Comparison of ENCODE assay signal across 20 cellular contexts in genomic region chr20:59137532-59137931, GRCh38. TPM values are rescaled to one million over a fixed set of nuclear protein-coding genes. Genes with fewer than 3 reads are reported as not detected.
DNase-seq lines count a peak whose midpoint lies in the region; ATAC-seq and TF ChIP-seq lines count a peak whose summit lies in the region.
"Had no signal": no experiment of that assay in that cellular context is flagged by ENCODE, and none has a peak within 500 bp of the region (broad histone marks: within the 10 kb centered on the region; RNA-seq: fewer than 3 reads in every experiment).

No MANE protein-coding gene starts in this region.

- ATAC-seq in T-cell (replicated peaks in 1 of 4) (peak; percentile 34 to 57 (median 44)), left ventricle myocardium superior (peak; percentile 99)
- ATAC-seq: HCT116 had no signal

- H3K4me3 ChIP-seq in transverse colon (no peak overlapping the region), neural progenitor cell (no peak overlapping the region)
- H3K4me3 ChIP-seq: SJCRH30 had no signal

- no peaks in the 10 kb centered on the region for H3F3A ChIP-seq in neural progenitor cell (ENCODE audit: low read depth)

- H3K9ac ChIP-seq in H9 (ENCODE audit: extremely low read depth, insufficient read length, low read length) (no peak overlapping the region), neural progenitor cell (no peak overlapping the region)

- peaks cover 7% of the 10 kb centered on the region for H3K36me3 Mint-ChIP-seq in T-cell
- H3K36me3 Mint-ChIP-seq in H9 (ENCODE audit: insufficient read depth in 1 of 3, low read depth in 3 of 3), result peaks cover 8 to 10% (median 9%) of the 10 kb centered on the region in 3 experiments
- peaks cover 2% of the 10 kb centered on the region for H3K36me3 Mint-ChIP-seq in neural progenitor cell

- H3K9me3 ChIP-seq in transverse colon (no peaks in the 10 kb centered on the region), H9 (ENCODE audit: control insufficient read depth, low read depth, low read length) (peaks cover 40% of the 10 kb centered on the region), neural progenitor cell (ENCODE audit: low read depth) (no peaks in the 10 kb centered on the region)
- H3K9me3 ChIP-seq: Caco-2 had no signal

- peaks cover 0 to 23% (median 11%) of the 10 kb centered on the region in 4 donors for H3K4me1 ChIP-seq in transverse colon
- H3K4me1 ChIP-seq in H9 (ENCODE audit: insufficient read depth, low read length), result no peaks in the 10 kb centered on the region
- no peaks in the 10 kb centered on the region for H3K4me1 ChIP-seq in neural progenitor cell
- H3K4me1 ChIP-seq: Caco-2, SJCRH30 had no signal

- H3K4me1 Mint-ChIP-seq in T-cell, result peaks cover 17 to 34% (median 18%) of the 10 kb centered on the region in 3 donors
- no peaks in the 10 kb centered on the region for H3K4me1 Mint-ChIP-seq in H9
- H3K4me1 Mint-ChIP-seq in neural progenitor cell, result no peaks in the 10 kb centered on the region

- H3K27ac Mint-ChIP-seq in T-cell (no peak overlapping the region), H9 (no peak overlapping the region), neural progenitor cell (no peak overlapping the region)

- H3K36me3 ChIP-seq in transverse colon (no peaks in the 10 kb centered on the region), neural progenitor cell (no peaks in the 10 kb centered on the region)
- H3K36me3 ChIP-seq: SJCRH30 had no signal

- H3K18ac ChIP-seq in H9 (ENCODE audit: insufficient read length, low read depth, low read length), result no peak overlapping the region

- H2AFZ ChIP-seq in H9 (ENCODE audit: low read length) (no peak overlapping the region), neural progenitor cell (replicated peaks) (no peak overlapping the region)

- no peak overlapping the region for H4K91ac ChIP-seq in H9 (ENCODE audit: insufficient read length, low read depth, low read length)

- no peaks in the 10 kb centered on the region for H4K20me1 ChIP-seq in H9 (ENCODE audit: control insufficient read depth, insufficient read depth, insufficient read length)
- no peaks in the 10 kb centered on the region for H4K20me1 ChIP-seq in neural progenitor cell (ENCODE audit: low read depth)

- no peaks in the 10 kb centered on the region for H3K23me2 ChIP-seq in H9 (ENCODE audit: insufficient read length, low read depth, low read length, poor library complexity, severe bottlenecking)

- H3K23ac ChIP-seq in H9 (ENCODE audit: insufficient read length, low read depth, low read length), result no peak overlapping the region

- no peak overlapping the region for H2AK5ac ChIP-seq in H9 (ENCODE audit: insufficient read length, low read length)

- H2BK120ac ChIP-seq in H9 (ENCODE audit: low read depth, low read length, poor library complexity, severe bottlenecking), result no peak overlapping the region

- no peak for TF ChIP-seq EP300 in transverse colon (IDR thresholded peaks at IDR 0.05; ENCODE audit: low read depth)

- DNase-seq in activated effector memory CD4-positive, alpha-beta T cell treated with anti-CD3 and anti-CD28 coated beads, Interleukin-2, amount 50 U/mL, for 16 hours, result peak; percentile 39
- no peak for DNase-seq in activated effector memory CD4-positive, alpha-beta T cell treated with Interleukin-2 at 50 U/mL for 16 hours
- no peak for DNase-seq in T-cell
- DNase-seq in left ventricle myocardium superior, result peak; percentile 85
- DNase-seq in transverse colon, result peak; percentile 91
- no peak for DNase-seq in H9
- no peak for DNase-seq in neural progenitor cell (ENCODE audit: low spot score)
- DNase-seq in 8988T, result no peak
- DNase-seq: Caco-2, DMS79, GDM1, IMR-90, NCI-H1436, NCI-H2107, NCI-H345, NCI-H748 treated with DMSO at 0.1 percent for 48 hours, SJCRH30 had no signal

- H2BK20ac ChIP-seq in H9 (ENCODE audit: low read depth, low read length, poor library complexity, severe bottlenecking), result no peak overlapping the region

- H4K8ac ChIP-seq in H9 (replicated peaks; ENCODE audit: insufficient read length, low read depth, low read length), result no peak overlapping the region

- POLR2A ChIA-PET in T-cell (lab: Charles Lee), result interaction anchor here in 1 of 2 donors (0.6 kb wide), 1 partner anchor 47 kb away, joined by 3 read pairs; no protein-coding TSS in a partner anchor

- H3K79me2 ChIP-seq in H9 (ENCODE audit: insufficient read depth, low read length) (no peaks in the 10 kb centered on the region), neural progenitor cell (ENCODE audit: low read depth) (no peaks in the 10 kb centered on the region)

- H3K4me3 Mint-ChIP-seq in T-cell (no peak overlapping the region), H9 (no peak overlapping the region), neural progenitor cell (no peak overlapping the region)

- H3K4me2 ChIP-seq in H9 (ENCODE audit: insufficient read depth, insufficient read length, low read length), result no peak overlapping the region
- H3K4me2 ChIP-seq in neural progenitor cell, result no peak overlapping the region

- WGBS in transverse colon (ENCODE audit: low coverage in 1 of 2), 2 donors, result 42 to 60% methylated on average over 1 of the region's 1 CpG
- WGBS in H9 (ENCODE audit: extremely low coverage, insufficient read length, low lambda C conversion rate), result no CpG with 5 or more reads among the region's 1 CpG

- CTCF ChIA-PET in T-cell (lab: Charles Lee), result no interaction called here

- no peak overlapping the region for H2BK15ac ChIP-seq in H9 (ENCODE audit: low read depth, low read length)

- in situ Hi-C loops in transverse colon (cut with MboI; ENCODE audit: low pct_ligation_motif_present in 1 of 4, low pct_unique_long_range_greater_than_20kb in 1 of 4, low sequenced_read_pairs in 3 of 4), result no loop called here

- H2BK5ac ChIP-seq in H9 (ENCODE audit: insufficient read length, low read length), result no peak overlapping the region

- intact Hi-C loops in left ventricle myocardium superior (cut with micrococcal nuclease) (no loop called here), transverse colon (cut with DNase I; ENCODE audit: low total_unique reads) (no loop called here)

- no peak overlapping the region for H3K56ac ChIP-seq in H9 (ENCODE audit: insufficient read length, low read depth, low read length)

- H3T11ph ChIP-seq in H9 (ENCODE audit: low read length), result no peak overlapping the region

- no peak overlapping the region for H3K4ac ChIP-seq in H9 (ENCODE audit: low read depth, low read length)

- no peak overlapping the region for H4K5ac ChIP-seq in H9 (ENCODE audit: insufficient read length, low read depth, low read length)

- H3K79me1 ChIP-seq in H9 (ENCODE audit: insufficient read depth, low read depth, low read length, poor library complexity, severe bottlenecking), result no peaks in the 10 kb centered on the region

- H3K9me3 Mint-ChIP-seq in T-cell (no peaks in the 10 kb centered on the region), H9 (peaks cover 56 to 58% of the 10 kb centered on the region in 2 experiments), neural progenitor cell (peaks cover 15% of the 10 kb centered on the region)

- H3K27ac ChIP-seq in transverse colon, result peak overlapping the region; percentile 22 to 52 (median 38)
- no peak overlapping the region for H3K27ac ChIP-seq in H9 (ENCODE audit: insufficient read length, low read depth, low read length)
- no peak overlapping the region for H3K27ac ChIP-seq in neural progenitor cell
- H3K27ac ChIP-seq: SJCRH30 had no signal

- H3K27me3 Mint-ChIP-seq in T-cell (no peaks in the 10 kb centered on the region), H9 (ENCODE audit: low read depth) (peaks cover 17% of the 10 kb centered on the region), neural progenitor cell (ENCODE audit: insufficient read depth, low read depth) (peaks cover 2% of the 10 kb centered on the region)

- no peak for TF ChIP-seq POLR2A in transverse colon (IDR thresholded peaks at IDR 0.05)

- TF ChIP-seq CTCF in transverse colon (IDR thresholded peaks at IDR 0.05) (no peak), H9 (conservative IDR thresholded peaks at IDR 0.05) (no peak), neural progenitor cell (IDR thresholded peaks at IDR 0.05) (no peak)

- H3K27me3 ChIP-seq in transverse colon (no peaks in the 10 kb centered on the region), H9 (ENCODE audit: insufficient read depth, low read length) (no peaks in the 10 kb centered on the region), neural progenitor cell (no peaks in the 10 kb centered on the region)
- H3K27me3 ChIP-seq: SJCRH30 had no signal

- no peak overlapping the region for H2BK12ac ChIP-seq in H9 (ENCODE audit: insufficient read length, low read depth, low read length)

- no peak overlapping the region for H3K14ac ChIP-seq in H9 (ENCODE audit: insufficient read depth, low read length)

RNA-seq across cellular contexts. Expression of gene ZNF831, which starts 26.1 kb away (rescaled TPM):
- 10 to 100 TPM; 23.1 to 48.0 (median 29.7) TPM for total RNA-seq in T-cell
- 0.17 TPM for total RNA-seq in left ventricle myocardium superior
- 1 to 10 TPM in 2 of 4 donors, under 1 TPM in 2; 0.20 to 3.8 (median 2.3) TPM for total RNA-seq in transverse colon
- total RNA-seq in H9 (2021), result not detected in 2 replicates
- total RNA-seq in neural progenitor cell (ENCODE audit: low replicate concordance), result not detected in 2 replicates
- total RNA-seq: Caco-2, HT-29, IMR-90, LHCN-M2 had no signal

Comparison
In these comparisons a context has a peak if more than half of its experiments do, and no peak if none do; other contexts are left out.
1. DNase-seq: peak in activated effector memory CD4-positive, alpha-beta T cell treated with anti-CD3 and anti-CD28 coated beads, Interleukin-2, amount 50 U/mL, for 16 hours (single experiment), left ventricle myocardium superior (single experiment) and transverse colon (single experiment); none in activated effector memory CD4-positive, alpha-beta T cell treated with Interleukin-2 at 50 U/mL for 16 hours (single experiment), T-cell (0 of 34), H9 (single experiment), neural progenitor cell (single experiment) and 8988T (single experiment).
2. H3K27ac ChIP-seq: peak in transverse colon (4 of 4); none in H9 (single experiment) and neural progenitor cell (single experiment).
3. RNA of gene ZNF831, which starts 26.1 kb away (total RNA-seq): 23.1 to 48.0 TPM in T-cell; 0.20 to 3.8 TPM in transverse colon, 0.17 TPM in left ventricle myocardium superior (single experiment), not detected in H9 and not detected in neural progenitor cell; every median in the first group is over 4 times any median in the second.